ENCODE assay signal across 8 cellular contexts in genomic region chr21:33642027-33642895, GRCh38. TPM values are rescaled to one million over a fixed set of nuclear protein-coding genes. Genes with fewer than 3 reads are reported as not detected.
DNase-seq lines count a peak whose midpoint lies in the region; ATAC-seq and TF ChIP-seq lines count a peak whose summit lies in the region.

Gene ITSN1, plus strand, starts transcription at chr21:33642501. Its CDS starts 76,328 bp downstream, at chr21:33718829.

- TF ChIP-seq CTCF in AG10803 (conservative IDR thresholded peaks at IDR 0.05; ENCODE audit: low read length) = no peak
- TF ChIP-seq CTCF in choroid plexus epithelial cell (conservative IDR thresholded peaks at IDR 0.05; ENCODE audit: low read depth, low read length) = no peak
- TF ChIP-seq CTCF in kidney epithelial cell (IDR thresholded peaks at IDR 0.05; ENCODE audit: insufficient read depth, low read length, poor library complexity, severe bottlenecking) = no peak

- H3K4me3 ChIP-seq in AG10803 (ENCODE audit: low read length) (peak within 1 kb of the TSS; percentile 96), choroid plexus epithelial cell (ENCODE audit: low read depth, low read length) (peak within 1 kb of the TSS; percentile 76), kidney epithelial cell (ENCODE audit: low read depth, low read length) (peak within 1 kb of the TSS; percentile 74)

- peaks cover 2% of the 10 kb centered on the region for H3K36me3 Mint-ChIP-seq in activated CD4-positive, alpha-beta T cell treated with anti-CD3 and anti-CD28 coated beads for 36 hours (ENCODE audit: low read depth)

- ATAC-seq in HG03439 (IDR thresholded peaks at IDR 0.05; ENCODE audit: unreplicated experiment) = peak; percentile 87
- ATAC-seq in activated CD4-positive, alpha-beta T cell treated with anti-CD3 and anti-CD28 coated beads for 36 hours = peak; percentile 92

- H3K4me3 Mint-ChIP-seq in activated CD4-positive, alpha-beta T cell treated with anti-CD3 and anti-CD28 coated beads for 36 hours = peak within 1 kb of the TSS; percentile 82

- peaks cover 29% of the 10 kb centered on the region for H3K4me1 Mint-ChIP-seq in activated CD4-positive, alpha-beta T cell treated with anti-CD3 and anti-CD28 coated beads for 36 hours

- intact Hi-C loops in activated CD4-positive, alpha-beta T cell treated with anti-CD3 and anti-CD28 coated beads for 36 hours (cut with DNase I, micrococcal nuclease) = loop anchor here (1.0 to 10.0 kb wide), 13 partner anchors 100 to 1910 kb away; partner anchors contain the start of genes ATP5PO (in 2 of the 2), RCAN1 (in 2 of the 2), GART (in 1 of the 2) and MRPS6 (in 1 of the 2)

- H3K36me3 ChIP-seq in kidney epithelial cell (ENCODE audit: control insufficient read depth, insufficient read depth, low read length) = no peaks in the 10 kb centered on the region

- POLR2A ChIA-PET in activated CD4-positive, alpha-beta T cell treated with anti-CD3 and anti-CD28 coated beads for 36 hours (lab: Charles Lee) = no interaction called here

- CTCF ChIA-PET in activated CD4-positive, alpha-beta T cell treated with anti-CD3 and anti-CD28 coated beads for 36 hours (lab: Charles Lee) = no interaction called here

- peaks cover 10% of the 10 kb centered on the region for H3K27me3 Mint-ChIP-seq in activated CD4-positive, alpha-beta T cell treated with anti-CD3 and anti-CD28 coated beads for 36 hours

- no peaks in the 10 kb centered on the region for H3K9me3 Mint-ChIP-seq in activated CD4-positive, alpha-beta T cell treated with anti-CD3 and anti-CD28 coated beads for 36 hours (ENCODE audit: low read depth)

- peak within 1 kb of the TSS; percentile 96 for H3K27ac Mint-ChIP-seq in activated CD4-positive, alpha-beta T cell treated with anti-CD3 and anti-CD28 coated beads for 36 hours

- DNase-seq in AG10803 (ENCODE audit: low read depth) (peak; percentile 100), GM19238 (ENCODE audit: insufficient read length, low spot score) (peak; percentile 94), NCI-H510A (lab: John Stamatoyannopoulos, UW) (peak; percentile 98), choroid plexus epithelial cell (ENCODE audit: low read depth) (peak; percentile 100), kidney epithelial cell (ENCODE audit: low read depth) (peak; percentile 94)
- DNase-seq in activated CD4-positive, alpha-beta T cell treated with anti-CD3 and anti-CD28 coated beads for 36 hours = peak; percentile 100
- peak; percentile 100 for DNase-seq in stimulated activated CD4-positive, alpha-beta T cell treated with anti-CD3 and anti-CD28 coated beads, Interleukin-15, amount 100 ng/mL, for 24 hours

- no peaks in the 10 kb centered on the region for H3K27me3 ChIP-seq in kidney epithelial cell (ENCODE audit: control insufficient read depth, insufficient read depth, low read length)

RNA-seq across cellular contexts. Expression of gene ITSN1, which starts in this region (rescaled TPM):
- total RNA-seq in activated CD4-positive, alpha-beta T cell treated with anti-CD3 and anti-CD28 coated beads for 36 hours = 1 to 10 TPM; 5.7 to 7.3 TPM
- total RNA-seq in kidney epithelial cell = 11.8 and 20.4 TPM in 2 replicates

Comparison
In these comparisons a context has a peak if more than half of its experiments do, and no peak if none do; other contexts are left out.
1. Peak in every context shown above with its lines: DNase-seq, ATAC-seq and H3K4me3 ChIP-seq.